In the genomic region with DNA sequence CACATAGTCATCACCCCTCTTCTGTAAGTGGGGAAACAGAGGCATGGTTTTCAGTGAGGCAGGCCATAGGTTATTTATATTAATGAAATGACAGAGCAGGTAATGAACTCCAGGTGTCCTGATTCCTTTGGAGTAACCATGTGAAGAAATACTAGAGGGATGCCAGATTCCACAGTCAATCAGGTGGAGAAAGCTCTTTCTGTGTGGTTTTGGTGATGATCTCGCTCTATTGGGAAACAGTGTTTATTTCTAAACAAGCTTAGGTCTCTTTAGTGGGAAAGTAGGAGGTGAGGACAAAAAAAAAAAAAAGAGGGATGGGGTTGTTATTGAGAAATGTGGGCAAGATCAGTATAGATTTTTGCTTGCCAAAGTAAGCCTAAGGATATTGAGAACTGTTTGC, we compare ENCODE assay signal across 23 cellular contexts. TPM values are rescaled to one million over a fixed set of nuclear protein-coding genes. Genes with fewer than 3 reads are reported as not detected.
DNase-seq lines count a peak whose midpoint lies in the region; ATAC-seq and TF ChIP-seq lines count a peak whose summit lies in the region.
"Had no signal": no experiment of that assay in that cellular context is flagged by ENCODE, and none has a peak within 500 bp of the region (broad histone marks: within the 10 kb centered on the region; RNA-seq: fewer than 3 reads in every experiment).

No MANE protein-coding gene starts in this region.

- no peak overlapping the region for H2AFZ ChIP-seq in Karpas-422 (ENCODE audit: low read length)

- H3K4me3 ChIP-seq in breast epithelium (no peak overlapping the region), gastroesophageal sphincter (no peak overlapping the region), tibial artery (no peak overlapping the region), Karpas-422 (ENCODE audit: low read length) (no peak overlapping the region)
- H3K4me3 ChIP-seq: body of pancreas, colonic mucosa, GM12878, heart right ventricle had no signal

- H3K4me3 Mint-ChIP-seq in MCF 10A (ENCODE audit: unreplicated experiment) (no peak overlapping the region), mesothelial cell of epicardium (no peak overlapping the region)
- no peak overlapping the region for H3K4me3 Mint-ChIP-seq in activated T-helper 17 cell treated with anti-CD3 and anti-CD28 coated beads, Interleukin-2, amount 50 U/mL, for 72 hours
- H3K4me3 Mint-ChIP-seq in activated CD8-positive, alpha-beta memory T cell treated with anti-CD3 and anti-CD28 coated beads, Interleukin-2, amount 10 ng/mL, durations not matched to agents 7 days and 5 days = no peak overlapping the region
- H3K4me3 Mint-ChIP-seq: activated CD8-positive, alpha-beta T cell treated with anti-CD3 and anti-CD28 coated beads for 36 hours; T-helper 2 cell treated with Interferon-gamma antibody and Interleukin-4, amounts not matched to agents 5 μg/mL and 100 μg/mL, for 36 hours had no signal

- peaks cover 8% of the 10 kb centered on the region for H3K9me3 Mint-ChIP-seq in MCF 10A (ENCODE audit: unreplicated experiment)
- H3K9me3 Mint-ChIP-seq in activated T-helper 17 cell treated with anti-CD3 and anti-CD28 coated beads, Interleukin-2, amount 50 U/mL, for 72 hours = no peaks in the 10 kb centered on the region
- peaks cover 35% of the 10 kb centered on the region for H3K9me3 Mint-ChIP-seq in mesothelial cell of epicardium
- no peaks in the 10 kb centered on the region for H3K9me3 Mint-ChIP-seq in activated CD8-positive, alpha-beta memory T cell treated with anti-CD3 and anti-CD28 coated beads, Interleukin-2, amount 10 ng/mL, durations not matched to agents 7 days and 5 days (ENCODE audit: low read depth)
- H3K9me3 Mint-ChIP-seq: activated CD8-positive, alpha-beta T cell treated with anti-CD3 and anti-CD28 coated beads for 36 hours; T-helper 2 cell treated with Interferon-gamma antibody and Interleukin-4, amounts not matched to agents 5 μg/mL and 100 μg/mL, for 36 hours had no signal

- peaks cover 28% of the 10 kb centered on the region for H3K27me3 Mint-ChIP-seq in MCF 10A (ENCODE audit: insufficient read depth, unreplicated experiment)
- no peaks in the 10 kb centered on the region for H3K27me3 Mint-ChIP-seq in activated T-helper 17 cell treated with anti-CD3 and anti-CD28 coated beads, Interleukin-2, amount 50 U/mL, for 72 hours
- H3K27me3 Mint-ChIP-seq in mesothelial cell of epicardium (ENCODE audit: low read depth) = no peaks in the 10 kb centered on the region
- no peaks in the 10 kb centered on the region for H3K27me3 Mint-ChIP-seq in activated CD8-positive, alpha-beta memory T cell treated with anti-CD3 and anti-CD28 coated beads, Interleukin-2, amount 10 ng/mL, durations not matched to agents 7 days and 5 days
- H3K27me3 Mint-ChIP-seq: activated CD8-positive, alpha-beta T cell treated with anti-CD3 and anti-CD28 coated beads for 36 hours had no signal

- no peaks in the 10 kb centered on the region for H3K9me2 ChIP-seq in Karpas-422 (replicated peaks; ENCODE audit: insufficient read depth, low read length)
- H3K9me2 ChIP-seq: SK-N-SH had no signal

- BruUV-seq in MCF 10A (replicated peaks; lab: Mats Ljungman, UMichigan) = no TSS peak

- H3K4me1 Mint-ChIP-seq in MCF 10A (ENCODE audit: insufficient read depth, unreplicated experiment) (peaks cover 6% of the 10 kb centered on the region), mesothelial cell of epicardium (peaks cover 14% of the 10 kb centered on the region)
- peaks cover 12% of the 10 kb centered on the region for H3K4me1 Mint-ChIP-seq in activated T-helper 17 cell treated with anti-CD3 and anti-CD28 coated beads, Interleukin-2, amount 50 U/mL, for 72 hours
- peaks cover 15% of the 10 kb centered on the region for H3K4me1 Mint-ChIP-seq in activated CD8-positive, alpha-beta memory T cell treated with anti-CD3 and anti-CD28 coated beads, Interleukin-2, amount 10 ng/mL, durations not matched to agents 7 days and 5 days

- H3K9ac ChIP-seq in Karpas-422 (ENCODE audit: low read length) = no peak overlapping the region
- H3K9ac ChIP-seq: SK-N-SH had no signal

- no CpG with 5 or more reads among the region's 1 CpG for WGBS in gastroesophageal sphincter (ENCODE audit: low coverage in 1 of 2), 2 donors

- TF ChIP-seq CTCF in MCF 10A (IDR thresholded peaks at IDR 0.05; ENCODE audit: unreplicated experiment) (no peak), breast epithelium (IDR thresholded peaks at IDR 0.05) (no peak), gastroesophageal sphincter (IDR thresholded peaks at IDR 0.05) (no peak), tibial artery (IDR thresholded peaks at IDR 0.05) (no peak), mesothelial cell of epicardium (IDR thresholded peaks at IDR 0.05; ENCODE audit: unreplicated experiment) (no peak)

- CTCF ChIA-PET in MCF 10A (lab: Yijun Ruan, JAX) = no interaction called here
- CTCF ChIA-PET in activated CD8-positive, alpha-beta memory T cell treated with anti-CD3 and anti-CD28 coated beads, Interleukin-2, amount 10 ng/mL, durations not matched to agents 7 days and 5 days (lab: Charles Lee) = no interaction called here

- H3K4me1 ChIP-seq in breast epithelium (no peaks in the 10 kb centered on the region), gastroesophageal sphincter (peaks cover 0 to 86% (median 8%) of the 10 kb centered on the region in 3 donors), tibial artery (peaks cover 0 to 81% (median 10%) of the 10 kb centered on the region in 4 donors), Karpas-422 (ENCODE audit: low read length) (no peaks in the 10 kb centered on the region)
- H3K4me1 ChIP-seq: body of pancreas, colonic mucosa had no signal

- no peaks in the 10 kb centered on the region for H3K9me3 ChIP-seq in breast epithelium
- H3K9me3 ChIP-seq in gastroesophageal sphincter = no peaks in the 10 kb centered on the region
- no peaks in the 10 kb centered on the region for H3K9me3 ChIP-seq in tibial artery
- no peaks in the 10 kb centered on the region for H3K9me3 ChIP-seq in Karpas-422 (ENCODE audit: low read length)
- H3K9me3 ChIP-seq: body of pancreas, colonic mucosa, heart right ventricle, SK-N-SH had no signal

- DNase-seq in MCF 10A (ENCODE audit: unreplicated experiment) (peak; percentile 37), breast epithelium (ENCODE audit: low spot score in 2 of 2) (no peak), tibial artery (no peak), mesothelial cell of epicardium (ENCODE audit: low spot score in 2 of 2, unreplicated experiment in 2 of 2) (no peak), Karpas-422 (no peak)
- DNase-seq in activated CD8-positive, alpha-beta memory T cell treated with anti-CD3 and anti-CD28 coated beads, Interleukin-2, amount 10 ng/mL, durations not matched to agents 7 days and 5 days = no peak
- DNase-seq: activated CD8-positive, alpha-beta T cell treated with anti-CD3 and anti-CD28 coated beads for 36 hours; activated naive CD4-positive, alpha-beta T cell treated with anti-CD3 and anti-CD28 coated beads, Interleukin-2, amount 50 U/mL, for 16 hours; activated T-cell treated with anti-CD3 and anti-CD28 coated beads, Interleukin-2, amount 50 U/mL, for 1 hour; body of pancreas; colonic mucosa; DMS79 treated with DMSO at 0.1 percent for 48 hours; heart right ventricle; left ventricle myocardium superior; NCI-H1048; NCI-H187 treated with DMSO at 0.1 percent for 48 hours; NCI-H748 treated with DMSO at 0.1 percent for 48 hours; SK-N-SH had no signal

- intact Hi-C loops in MCF 10A (cut with micrococcal nuclease) (no loop called here), breast epithelium (cut with DNase I; ENCODE audit: low total_unique reads) (no loop called here), tibial artery (cut with DNase I; ENCODE audit: low total_unique reads) (no loop called here)

- no peak for TF ChIP-seq EP300 in gastroesophageal sphincter (IDR thresholded peaks at IDR 0.05)

- H3K36me3 ChIP-seq in breast epithelium = no peaks in the 10 kb centered on the region
- no peaks in the 10 kb centered on the region for H3K36me3 ChIP-seq in gastroesophageal sphincter
- no peaks in the 10 kb centered on the region for H3K36me3 ChIP-seq in tibial artery
- H3K36me3 ChIP-seq in Karpas-422 (ENCODE audit: insufficient read depth, low read length) = no peaks in the 10 kb centered on the region
- H3K36me3 ChIP-seq: colonic mucosa, heart right ventricle had no signal

- TF ChIP-seq POLR2A in breast epithelium (IDR thresholded peaks at IDR 0.05) (no peak), gastroesophageal sphincter (IDR thresholded peaks at IDR 0.05) (no peak)

- ATAC-seq in activated T-helper 17 cell treated with anti-CD3 and anti-CD28 coated beads, Interleukin-2, amount 50 U/mL, for 72 hours (replicated peaks) = no peak
- ATAC-seq in gastroesophageal sphincter = no peak
- no peak for ATAC-seq in activated CD8-positive, alpha-beta memory T cell treated with anti-CD3 and anti-CD28 coated beads, Interleukin-2, amount 10 ng/mL, durations not matched to agents 7 days and 5 days
- ATAC-seq: activated CD8-positive, alpha-beta T cell treated with anti-CD3 and anti-CD28 coated beads for 36 hours; body of pancreas; GM12878 had no signal

- no peak overlapping the region for H3K4me2 ChIP-seq in Karpas-422 (ENCODE audit: low read depth, low read length, poor library complexity, severe bottlenecking)
- H3K4me2 ChIP-seq: SK-N-SH had no signal

- H3K27ac Mint-ChIP-seq in MCF 10A (ENCODE audit: low read depth, unreplicated experiment) (no peak overlapping the region), mesothelial cell of epicardium (no peak overlapping the region)
- H3K27ac Mint-ChIP-seq in activated T-helper 17 cell treated with anti-CD3 and anti-CD28 coated beads, Interleukin-2, amount 50 U/mL, for 72 hours = peak overlapping the region; percentile 56
- H3K27ac Mint-ChIP-seq in activated CD8-positive, alpha-beta memory T cell treated with anti-CD3 and anti-CD28 coated beads, Interleukin-2, amount 10 ng/mL, durations not matched to agents 7 days and 5 days = no peak overlapping the region
- H3K27ac Mint-ChIP-seq: T-helper 2 cell treated with Interferon-gamma antibody and Interleukin-4, amounts not matched to agents 5 μg/mL and 100 μg/mL, for 36 hours had no signal

- H3K27ac ChIP-seq in breast epithelium (no peak overlapping the region), gastroesophageal sphincter (peak overlapping the region; percentile 18 to 78 (median 76)), tibial artery (peak overlapping the region; percentile 3 to 72), Karpas-422 (ENCODE audit: low read length) (no peak overlapping the region)
- H3K27ac ChIP-seq: body of pancreas, colonic mucosa, heart right ventricle, RWPE1 had no signal

- H3K27me3 ChIP-seq in breast epithelium (peaks cover 0 to 17% of the 10 kb centered on the region in 2 donors), gastroesophageal sphincter (no peaks in the 10 kb centered on the region), tibial artery (no peaks in the 10 kb centered on the region), Karpas-422 (ENCODE audit: low read length) (no peaks in the 10 kb centered on the region)
- H3K27me3 ChIP-seq: body of pancreas, colonic mucosa had no signal

- no peaks in the 10 kb centered on the region for H4K20me1 ChIP-seq in Karpas-422 (ENCODE audit: insufficient read depth, low read depth, low read length)

- H3K36me3 Mint-ChIP-seq in MCF 10A (ENCODE audit: insufficient read depth, unreplicated experiment) (no peaks in the 10 kb centered on the region), mesothelial cell of epicardium (peaks cover 10% of the 10 kb centered on the region)
- peaks cover 32% of the 10 kb centered on the region for H3K36me3 Mint-ChIP-seq in activated T-helper 17 cell treated with anti-CD3 and anti-CD28 coated beads, Interleukin-2, amount 50 U/mL, for 72 hours (ENCODE audit: low read depth)
- H3K36me3 Mint-ChIP-seq in activated CD8-positive, alpha-beta memory T cell treated with anti-CD3 and anti-CD28 coated beads, Interleukin-2, amount 10 ng/mL, durations not matched to agents 7 days and 5 days = peaks cover 18% of the 10 kb centered on the region

- POLR2A ChIA-PET in MCF 10A (lab: Yijun Ruan, JAX) = no interaction called here

- peaks cover 84% of the 10 kb centered on the region for H3K79me2 ChIP-seq in Karpas-422 (ENCODE audit: low read length)

RNA-seq across cellular contexts. Expression of a gene that starts 12.2 kb away (rescaled TPM):
- total RNA-seq in MCF 10A (2022) (1.9 and 3.1 TPM in 2 replicates), breast epithelium (100 to 1,000 TPM in 1 of 3 donors, 10 to 100 TPM in 2; 25.3 to 138 (median 26.9) TPM), gastroesophageal sphincter (100 to 1,000 TPM in 1 of 4 donors, 10 to 100 TPM in 3; 61.9 to 139 (median 80.1) TPM), mesothelial cell of epicardium (53.6 to 58.2 TPM (median 56.7 TPM) in 3 replicates)
- total RNA-seq in activated T-helper 17 cell treated with anti-CD3 and anti-CD28 coated beads, Interleukin-2, amount 50 U/mL, for 72 hours = 10 to 100 TPM; 45.5 to 50.6 TPM
- total RNA-seq in activated CD8-positive, alpha-beta memory T cell treated with anti-CD3 and anti-CD28 coated beads, Interleukin-2, amount 10 ng/mL, durations not matched to agents 7 days and 5 days = 10 to 100 TPM; 57.1 to 63.1 TPM
- 39.3 and 70.5 TPM in 2 replicates for total RNA-seq in Karpas-422 (2014; rRNA removed; shearing (Covaris generic); ENCODE audit: low replicate concordance)

Comparison
In these comparisons a context has a peak if more than half of its experiments do, and no peak if none do; other contexts are left out.
1. H3K27ac ChIP-seq: peak in gastroesophageal sphincter (4 of 4) and tibial artery (2 of 2); none in breast epithelium (0 of 2) and Karpas-422 (single experiment).